In the genomic region with DNA sequence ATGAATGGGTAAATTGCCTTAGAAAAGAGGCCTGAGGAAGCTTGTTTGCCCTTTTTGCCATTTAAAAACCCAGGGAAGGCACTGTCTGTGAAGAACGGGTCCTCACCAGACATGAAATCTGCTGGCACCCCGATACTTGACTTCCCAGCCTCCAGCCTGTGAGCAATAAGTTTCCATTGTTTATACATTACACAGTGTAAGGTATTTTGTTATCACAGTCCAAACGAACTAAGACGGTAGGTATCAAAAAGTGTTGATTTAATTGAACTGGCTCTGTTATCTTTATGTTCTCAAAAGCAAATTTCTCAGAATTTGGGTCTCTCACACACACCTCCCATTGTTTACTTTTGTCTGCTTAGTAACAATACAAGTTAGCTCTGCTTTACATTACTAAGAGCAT, we compare ENCODE assay signal across 24 cellular contexts.
"Had no signal": no experiment of that assay in that cellular context is flagged by ENCODE, and none has a peak within 500 bp of the region (broad histone marks: within the 10 kb centered on the region; RNA-seq: fewer than 3 reads in every experiment).

No MANE protein-coding gene starts in this region.

- H3K9me3 ChIP-seq: MG63, SK-N-SH had no signal

- H3K36me3 ChIP-seq: MG63 had no signal

- H3K4me3 ChIP-seq: MG63 had no signal

- ATAC-seq: HepG2, Panc1, PC-3 had no signal

- H3K27me3 ChIP-seq: MG63 had no signal

- H3K9ac ChIP-seq: SK-N-SH had no signal

- H3K27ac ChIP-seq: RWPE1 had no signal

- H3K4me2 ChIP-seq: SK-N-SH had no signal

- DNase-seq: IMR-90, Karpas-422, KG1, MG63, NCI-H1092, NCI-H1105 treated with DMSO at 0.1 percent for 48 hours, NCI-H1417 treated with DMSO at 0.1 percent for 48 hours, NCI-H187, NCI-H2029, NCI-H2081 treated with DMSO at 0.1 percent for 48 hours, NCI-H2171, NCI-H226, NCI-H446, NCI-H510A, NCI-H524 treated with DMSO at 0.1 percent for 48 hours, NCI-H69, NCI-H774, PC-3, SHP77, SK-N-SH, SW 1271 had no signal

- FAIRE-seq: HepG2 had no signal
